Comparison of ENCODE assay signal across 25 cellular contexts in genomic region chr2:239816571-239816970, GRCh38.
DNase-seq lines count a peak whose midpoint lies in the region; TF ChIP-seq lines count a peak whose summit lies in the region.
"Had no signal": no experiment of that assay in that cellular context is flagged by ENCODE, and none has a peak within 500 bp of the region (broad histone marks: within the 10 kb centered on the region; RNA-seq: fewer than 3 reads in every experiment).

No MANE protein-coding gene starts in this region.

- H3K4me3 ChIP-seq in BLaER1 treated with 17β-estradiol and CSF1 and Interleukin-3, amounts not matched to agents 10 nM and 100 nM, result no peak overlapping the region
- H3K4me3 ChIP-seq in osteoblast (ENCODE audit: insufficient read depth, low read length), result no peak overlapping the region
- no peak overlapping the region for H3K4me3 ChIP-seq in neural progenitor cell
- H3K4me3 ChIP-seq: GM23248, SJSA1 had no signal

- H3K27ac ChIP-seq in BLaER1 treated with 17β-estradiol and CSF1 and Interleukin-3, amounts not matched to agents 10 nM and 100 nM, result no peak overlapping the region
- no peak overlapping the region for H3K27ac ChIP-seq in osteoblast (ENCODE audit: low read depth, low read length)
- no peak overlapping the region for H3K27ac ChIP-seq in neural progenitor cell
- H3K27ac ChIP-seq: GM23248, SJSA1 had no signal

- H3K4me1 ChIP-seq in BLaER1 treated with 17β-estradiol and CSF1 and Interleukin-3, amounts not matched to agents 10 nM and 100 nM, result peaks cover 47 to 72% (median 66%) of the 10 kb centered on the region in 10 experiments
- H3K4me1 ChIP-seq in osteoblast (ENCODE audit: insufficient read depth, low read length), result no peaks in the 10 kb centered on the region
- no peaks in the 10 kb centered on the region for H3K4me1 ChIP-seq in neural progenitor cell
- H3K4me1 ChIP-seq: SJSA1 had no signal

- H3K9ac ChIP-seq in BLaER1 treated with 17β-estradiol and CSF1 and Interleukin-3, amounts not matched to agents 10 nM and 100 nM, result no peak overlapping the region
- H3K9ac ChIP-seq in neural progenitor cell, result no peak overlapping the region
- H3K9ac ChIP-seq: GM23248 had no signal

- no peak overlapping the region for H3K27ac Mint-ChIP-seq in neural progenitor cell
- H3K27ac Mint-ChIP-seq: CD4-positive, alpha-beta memory T cell had no signal

- no peak overlapping the region for H3K4me3 Mint-ChIP-seq in neural progenitor cell
- H3K4me3 Mint-ChIP-seq: CD4-positive, alpha-beta memory T cell had no signal

- no peaks in the 10 kb centered on the region for H3K36me3 ChIP-seq in BLaER1 treated with 17β-estradiol and CSF1 and Interleukin-3, amounts not matched to agents 10 nM and 100 nM
- H3K36me3 ChIP-seq in osteoblast (ENCODE audit: insufficient read depth, low read length), result no peaks in the 10 kb centered on the region
- no peaks in the 10 kb centered on the region for H3K36me3 ChIP-seq in neural progenitor cell
- H3K36me3 ChIP-seq: SJSA1 had no signal

- no peaks in the 10 kb centered on the region for H3F3A ChIP-seq in neural progenitor cell (ENCODE audit: low read depth)

- peak overlapping the region; percentile 60 to 91 (median 67) for H3K4me2 ChIP-seq in BLaER1 treated with 17β-estradiol and CSF1 and Interleukin-3, amounts not matched to agents 10 nM and 100 nM
- H3K4me2 ChIP-seq in osteoblast (ENCODE audit: insufficient read depth, low read length) (no peak overlapping the region), neural progenitor cell (no peak overlapping the region)

- no peak for TF ChIP-seq CTCF in osteoblast (IDR thresholded peaks at IDR 0.05; ENCODE audit: extremely low read depth, low read depth, low read length)
- no peak for TF ChIP-seq CTCF in neural progenitor cell (IDR thresholded peaks at IDR 0.05)

- no peaks in the 10 kb centered on the region for H3K27me3 ChIP-seq in BLaER1 treated with 17β-estradiol and CSF1 and Interleukin-3, amounts not matched to agents 10 nM and 100 nM
- no peaks in the 10 kb centered on the region for H3K27me3 ChIP-seq in osteoblast (ENCODE audit: insufficient read depth, low read length)
- no peaks in the 10 kb centered on the region for H3K27me3 ChIP-seq in neural progenitor cell
- H3K27me3 ChIP-seq: SJSA1 had no signal

- H4K20me1 ChIP-seq in BLaER1 treated with 17β-estradiol and CSF1 and Interleukin-3, amounts not matched to agents 10 nM and 100 nM, result no peaks in the 10 kb centered on the region; a peak in 1 of 22 replicates
- H4K20me1 ChIP-seq in osteoblast (ENCODE audit: insufficient read depth, low read length), result no peaks in the 10 kb centered on the region
- no peaks in the 10 kb centered on the region for H4K20me1 ChIP-seq in neural progenitor cell (ENCODE audit: low read depth)

- TF ChIP-seq POLR2A in erythroblast (IDR thresholded peaks at IDR 0.05; ENCODE audit: low read length), result no peak

- peaks cover 26% of the 10 kb centered on the region for H3K4me1 Mint-ChIP-seq in neural progenitor cell
- H3K4me1 Mint-ChIP-seq: CD4-positive, alpha-beta memory T cell had no signal

- no peaks in the 10 kb centered on the region for H3K36me3 Mint-ChIP-seq in neural progenitor cell
- H3K36me3 Mint-ChIP-seq: CD4-positive, alpha-beta memory T cell had no signal

- H3K9me3 ChIP-seq in BLaER1 treated with 17β-estradiol and CSF1 and Interleukin-3, amounts not matched to agents 10 nM and 100 nM (replicated peaks in 1 of 11), result peaks cover 0 to 13% (median 0%) of the 10 kb centered on the region in 11 experiments; a peak in 1 of 22 replicates
- no peaks in the 10 kb centered on the region for H3K9me3 ChIP-seq in osteoblast (ENCODE audit: low read depth, low read length)
- no peaks in the 10 kb centered on the region for H3K9me3 ChIP-seq in neural progenitor cell (ENCODE audit: low read depth)
- H3K9me3 ChIP-seq: SJSA1 had no signal

- H3K27me3 Mint-ChIP-seq in neural progenitor cell (ENCODE audit: insufficient read depth, low read depth), result peaks cover 15% of the 10 kb centered on the region

- H2AFZ ChIP-seq in osteoblast (ENCODE audit: low read length) (no peak overlapping the region), neural progenitor cell (replicated peaks) (no peak overlapping the region)
- H2AFZ ChIP-seq: GM23248 had no signal

- no peaks in the 10 kb centered on the region for H3K79me2 ChIP-seq in osteoblast (ENCODE audit: insufficient read depth, low read length)
- H3K79me2 ChIP-seq in neural progenitor cell (ENCODE audit: low read depth), result no peaks in the 10 kb centered on the region

- H3K9me3 Mint-ChIP-seq in neural progenitor cell, result no peaks in the 10 kb centered on the region
- H3K9me3 Mint-ChIP-seq: CD4-positive, alpha-beta memory T cell had no signal

- peak; percentile 22 for DNase-seq in activated CD8-positive, alpha-beta memory T cell treated with anti-CD3 and anti-CD28 coated beads, Interleukin-2, amount 50 U/mL, for 48 hours
- no peak for DNase-seq in activated CD8-positive, alpha-beta memory T cell treated with anti-CD3 and anti-CD28 coated beads for 24 hours
- DNase-seq in erythroblast (lab: John Stamatoyannopoulos, UW) (peak; percentile 88 to 94), osteoblast (ENCODE audit: insufficient read length, low spot score, missing footprints) (peak; percentile 37), iPS-NIHi7 (ENCODE audit: extremely low spot score) (no peak), neural progenitor cell (ENCODE audit: low spot score) (no peak)
- DNase-seq in activated T-cell treated with anti-CD3 and anti-CD28 coated beads, Interleukin-2, amount 50 U/mL, for 48 hours, result no peak
- DNase-seq: C1 segment of cervical spinal cord; CD4-positive, alpha-beta memory T cell; COR-L47; DMS53; GM23248; H7; KBM-7; MM.1S; NCI-H1048; NCI-H1694 treated with DMSO at 0.1 percent for 48 hours; NCI-H2081; NCI-H2227 treated with DMSO at 0.1 percent for 48 hours; NCI-H510A; NCI-H69; Right ventricle myocardium superior; RPMI8226 had no signal

Comparison
In these comparisons a context has a peak if more than half of its experiments do, and no peak if none do; other contexts are left out.
1. DNase-seq: peak in activated CD8-positive, alpha-beta memory T cell treated with anti-CD3 and anti-CD28 coated beads, Interleukin-2, amount 50 U/mL, for 48 hours (single experiment), erythroblast (2 of 2) and osteoblast (single experiment); none in activated CD8-positive, alpha-beta memory T cell treated with anti-CD3 and anti-CD28 coated beads for 24 hours (single experiment), activated T-cell treated with anti-CD3 and anti-CD28 coated beads, Interleukin-2, amount 50 U/mL, for 48 hours (0 of 2), iPS-NIHi7 (single experiment) and neural progenitor cell (single experiment).
2. H3K4me2 ChIP-seq: peak in BLaER1 treated with 17β-estradiol and CSF1 and Interleukin-3, amounts not matched to agents 10 nM and 100 nM (11 of 11); none in osteoblast (single experiment) and neural progenitor cell (single experiment).